Comparison of ENCODE assay signal across 16 cellular contexts in genomic region chr12:52598966-52599365, GRCh38. TPM values are rescaled to one million over a fixed set of nuclear protein-coding genes. Genes with fewer than 3 reads are reported as not detected.
A peak's percentile ranks its signal among the peaks of the same experiment; 100 is the strongest.
DNase-seq lines count a peak whose midpoint lies in the region; ATAC-seq and TF ChIP-seq lines count a peak whose summit lies in the region.
"Had no signal": no experiment of that assay in that cellular context is flagged by ENCODE, and none has a peak within 500 bp of the region (broad histone marks: within the 10 kb centered on the region; RNA-seq: fewer than 3 reads in every experiment).

No MANE protein-coding gene starts in this region.

- peaks cover 2% of the 10 kb centered on the region for H3K36me3 Mint-ChIP-seq in T-helper 17 cell (ENCODE audit: low read depth)
- H3K36me3 Mint-ChIP-seq: CD4-positive, CD25-positive, alpha-beta regulatory T cell had no signal

- H3K27me3 ChIP-seq in upper lobe of right lung: peaks cover 36% of the 10 kb centered on the region
- H3K27me3 ChIP-seq in tibial nerve: peaks cover 0 to 40% of the 10 kb centered on the region in 2 donors
- peaks cover 57% of the 10 kb centered on the region for H3K27me3 ChIP-seq in foreskin keratinocyte
- H3K27me3 ChIP-seq: BLaER1 treated with 17β-estradiol and CSF1 and Interleukin-3, amounts not matched to agents 10 nM and 100 nM had no signal

- no peak overlapping the region for H3K27ac Mint-ChIP-seq in T-helper 17 cell
- H3K27ac Mint-ChIP-seq: CD4-positive, CD25-positive, alpha-beta regulatory T cell had no signal

- TF ChIP-seq CTCF in upper lobe of right lung (IDR thresholded peaks at IDR 0.05) (no peak), tibial nerve (IDR thresholded peaks at IDR 0.05) (no peak), foreskin keratinocyte (conservative IDR thresholded peaks at IDR 0.05) (no peak)

- DNase-seq in activated gamma-delta T cell treated with Interleukin-2 at 50 U/mL for 16 hours (peak; percentile 0), activated gamma-delta T cell (lab: John Stamatoyannopoulos, UW) (no peak), T-helper 17 cell (no peak), mesenteric fat pad (ENCODE audit: low spot score) (peak; percentile 69), upper lobe of right lung (peak; percentile 26), tibial nerve (ENCODE audit: low spot score in 2 of 2) (no peak), foreskin keratinocyte (no peak)
- DNase-seq: ACHN; CD4-positive, CD25-positive, alpha-beta regulatory T cell; DMS53; GF-D8 had no signal

- H3K36me3 ChIP-seq in upper lobe of right lung (no peaks in the 10 kb centered on the region), tibial nerve (no peaks in the 10 kb centered on the region)
- H3K36me3 ChIP-seq: BLaER1 treated with 17β-estradiol and CSF1 and Interleukin-3, amounts not matched to agents 10 nM and 100 nM had no signal

- H3K27ac ChIP-seq in upper lobe of right lung: no peak overlapping the region
- no peak overlapping the region for H3K27ac ChIP-seq in tibial nerve
- H3K27ac ChIP-seq in foreskin keratinocyte: no peak overlapping the region
- H3K27ac ChIP-seq: BLaER1 treated with 17β-estradiol and CSF1 and Interleukin-3, amounts not matched to agents 10 nM and 100 nM had no signal

- WGBS in tibial nerve, 2 donors: 88 to 90% methylated on average over 5 of the region's 5 CpGs

- peaks cover 8% of the 10 kb centered on the region for H3K4me1 Mint-ChIP-seq in T-helper 17 cell

- peak overlapping the region; percentile 13 for H3K4me3 Mint-ChIP-seq in T-helper 17 cell
- H3K4me3 Mint-ChIP-seq: CD4-positive, CD25-positive, alpha-beta regulatory T cell had no signal

- TF ChIP-seq EP300 in tibial nerve (IDR thresholded peaks at IDR 0.05): no peak

- no peak for TF ChIP-seq POLR2A in tibial nerve (IDR thresholded peaks at IDR 0.05)

- intact Hi-C loops in upper lobe of right lung (cut with DNase I): no loop called here

- H3K4me1 ChIP-seq in upper lobe of right lung (no peaks in the 10 kb centered on the region), tibial nerve (peaks cover 0 to 5% (median 0%) of the 10 kb centered on the region in 4 donors), foreskin keratinocyte (no peaks in the 10 kb centered on the region)
- H3K4me1 ChIP-seq: BLaER1 treated with 17β-estradiol and CSF1 and Interleukin-3, amounts not matched to agents 10 nM and 100 nM had no signal

- no peak overlapping the region for H3K4me3 ChIP-seq in upper lobe of right lung
- H3K4me3 ChIP-seq in tibial nerve: no peak overlapping the region
- H3K4me3 ChIP-seq: BLaER1 treated with 17β-estradiol and CSF1 and Interleukin-3, amounts not matched to agents 10 nM and 100 nM had no signal

- H3K27me3 Mint-ChIP-seq in T-helper 17 cell: peaks cover 50% of the 10 kb centered on the region

- H3K9me3 ChIP-seq in T-helper 17 cell (ENCODE audit: control insufficient read depth, low read length, poor library complexity, severe bottlenecking) (no peaks in the 10 kb centered on the region), upper lobe of right lung (no peaks in the 10 kb centered on the region), tibial nerve (no peaks in the 10 kb centered on the region)

- ATAC-seq in T-helper 17 cell (no peak), upper lobe of right lung (no peak), foreskin keratinocyte (no peak)
- ATAC-seq: HCT116 had no signal

RNA-seq across cellular contexts. Expression of gene KRT72, which starts 2.3 kb away (rescaled TPM):
- total RNA-seq in T-helper 17 cell: 1 to 10 TPM in 1 of 2 donors, under 1 TPM in 1; 0.60 to 1.6 TPM
- not detected for total RNA-seq in mesenteric fat pad
- not detected for total RNA-seq in upper lobe of right lung
- total RNA-seq in tibial nerve: not detected
- total RNA-seq in foreskin keratinocyte: not detected in 2 replicates
- polyA plus RNA-seq in foreskin keratinocyte: not detected in 2 replicates
- total RNA-seq: A172, H4, HT-29 had no signal

RNA-seq across cellular contexts. Expression of gene KRT73, which starts 19.4 kb away (rescaled TPM):
- total RNA-seq in T-helper 17 cell (1 to 10 TPM in 1 of 2 donors, under 1 TPM in 1; 0.40 to 1.1 TPM), mesenteric fat pad (not detected), upper lobe of right lung (0.52 TPM), tibial nerve (not detected), foreskin keratinocyte (not detected in 2 replicates)
- not detected in 2 replicates for polyA plus RNA-seq in foreskin keratinocyte
- total RNA-seq: A172, H4, HT-29 had no signal

RNA-seq across cellular contexts. Expression of gene KRT74, which starts 25.3 kb away (rescaled TPM):
- total RNA-seq in T-helper 17 cell (not detected), mesenteric fat pad (not detected), upper lobe of right lung (not detected), tibial nerve (not detected), foreskin keratinocyte (not detected in 2 replicates)
- polyA plus RNA-seq in foreskin keratinocyte: 0.07 TPM in 2 replicates
- total RNA-seq: A172; CD4-positive, CD25-positive, alpha-beta regulatory T cell; H4; HT-29 had no signal
- polyA plus RNA-seq: CD4-positive, CD25-positive, alpha-beta regulatory T cell had no signal

RNA-seq across cellular contexts. Expression of gene KRT71, which starts 46.0 kb away (rescaled TPM):
- total RNA-seq in T-helper 17 cell (not detected), mesenteric fat pad (not detected), upper lobe of right lung (not detected), tibial nerve (not detected), foreskin keratinocyte (not detected in 2 replicates)
- polyA plus RNA-seq in foreskin keratinocyte: not detected in 2 replicates
- total RNA-seq: A172; CD4-positive, CD25-positive, alpha-beta regulatory T cell; H4; HT-29 had no signal
- polyA plus RNA-seq: CD4-positive, CD25-positive, alpha-beta regulatory T cell had no signal

RNA-seq across cellular contexts. Expression of gene KRT2, which starts 53.0 kb away (rescaled TPM):
- not detected for total RNA-seq in T-helper 17 cell
- total RNA-seq in mesenteric fat pad: not detected
- not detected for total RNA-seq in upper lobe of right lung
- total RNA-seq in tibial nerve: not detected
- total RNA-seq in foreskin keratinocyte: not detected in 2 replicates
- polyA plus RNA-seq in foreskin keratinocyte: not detected in 2 replicates
- total RNA-seq: A172, HT-29 had no signal

Comparison
In these comparisons a context has a peak if more than half of its experiments do, and no peak if none do; other contexts are left out.
1. DNase-seq: peak in activated gamma-delta T cell treated with Interleukin-2 at 50 U/mL for 16 hours (single experiment), mesenteric fat pad (single experiment) and upper lobe of right lung (single experiment); none in activated gamma-delta T cell (single experiment), T-helper 17 cell (0 of 3), tibial nerve (0 of 2) and foreskin keratinocyte (0 of 2).